9 cellular contexts compared by ENCODE assay signal in genomic region chr6:13397359-13398080, GRCh38.
DNase-seq lines count a peak whose midpoint lies in the region; ATAC-seq and TF ChIP-seq lines count a peak whose summit lies in the region.
"Had no signal": no experiment of that assay in that cellular context is flagged by ENCODE, and none has a peak within 500 bp of the region (broad histone marks: within the 10 kb centered on the region; RNA-seq: fewer than 3 reads in every experiment).

No MANE protein-coding gene starts in this region.

- no peaks in the 10 kb centered on the region for H3K27me3 ChIP-seq in breast epithelium
- H3K27me3 ChIP-seq: BLaER1 treated with 17β-estradiol and CSF1 and Interleukin-3, amounts not matched to agents 10 nM and 100 nM had no signal

- H3K36me3 Mint-ChIP-seq in MCF 10A (ENCODE audit: insufficient read depth, unreplicated experiment) (peaks cover 3% of the 10 kb centered on the region), nephron (ENCODE audit: low read depth) (no peaks in the 10 kb centered on the region)

- H3K27ac ChIP-seq in breast epithelium: no peak overlapping the region
- H3K27ac ChIP-seq: BLaER1 treated with 17β-estradiol and CSF1 and Interleukin-3, amounts not matched to agents 10 nM and 100 nM had no signal

- H3K4me3 Mint-ChIP-seq in MCF 10A (ENCODE audit: unreplicated experiment) (no peak overlapping the region), nephron (no peak overlapping the region)

- POLR2A ChIA-PET in MCF 10A (lab: Yijun Ruan, JAX): interaction anchor here (0.5 to 4.0 kb wide), 9 partner anchors 14 to 365 kb away, joined by 3 to 46 read pairs (median 4); partner anchors contain the start of genes GFOD1, NOL7 and TBC1D7

- H3K27ac Mint-ChIP-seq in MCF 10A (ENCODE audit: low read depth, unreplicated experiment) (peak overlapping the region; percentile 42), nephron (peak overlapping the region in 1 of 3 experiments; percentile 30)

- TF ChIP-seq CTCF in MCF 10A (IDR thresholded peaks at IDR 0.05; ENCODE audit: unreplicated experiment): peak; percentile 16
- no peak for TF ChIP-seq CTCF in breast epithelium (IDR thresholded peaks at IDR 0.05)
- TF ChIP-seq CTCF in nephron (IDR thresholded peaks at IDR 0.05; ENCODE audit: unreplicated experiment in 3 of 3): peak; percentile 18 to 22 (median 21)

- no TSS peak for BruUV-seq in MCF 10A (replicated peaks; lab: Mats Ljungman, UMichigan)

- H3K36me3 ChIP-seq in breast epithelium: no peaks in the 10 kb centered on the region
- H3K36me3 ChIP-seq: BLaER1 treated with 17β-estradiol and CSF1 and Interleukin-3, amounts not matched to agents 10 nM and 100 nM had no signal

- no peaks in the 10 kb centered on the region for H3K4me1 ChIP-seq in breast epithelium

- CTCF ChIA-PET in MCF 10A (lab: Yijun Ruan, JAX): interaction anchor here (0.6 to 2.5 kb wide), 7 partner anchors 10 to 1180 kb away, joined by 3 to 15 read pairs (median 4); no protein-coding TSS in a partner anchor

- intact Hi-C loops in MCF 10A (cut with micrococcal nuclease) (loop anchor here (1.0 kb wide), 1 partner anchor 89 kb away; no protein-coding TSS in a partner anchor), breast epithelium (cut with DNase I; ENCODE audit: low total_unique reads) (no loop called here)

- H3K9me3 Mint-ChIP-seq in MCF 10A (ENCODE audit: unreplicated experiment) (no peaks in the 10 kb centered on the region), nephron (no peaks in the 10 kb centered on the region)

- no peaks in the 10 kb centered on the region for H3K9me3 ChIP-seq in breast epithelium
- H3K9me3 ChIP-seq: BLaER1 treated with 17β-estradiol and CSF1 and Interleukin-3, amounts not matched to agents 10 nM and 100 nM had no signal

- H3K27me3 Mint-ChIP-seq in MCF 10A (ENCODE audit: insufficient read depth, unreplicated experiment) (no peaks in the 10 kb centered on the region), nephron (ENCODE audit: low read depth) (peaks cover 9% of the 10 kb centered on the region)

- DNase-seq in MCF 10A (ENCODE audit: unreplicated experiment) (peak; percentile 35), breast epithelium (ENCODE audit: low spot score in 2 of 2) (no peak), SKM-1 treated with dmso at 0.1 percent for 144 hours (lab: John Stamatoyannopoulos, UW; ENCODE audit: unreplicated experiment) (peak; percentile 41), OCI-M2 (lab: John Stamatoyannopoulos, UW; ENCODE audit: unreplicated experiment) (no peak), NCI-H187 (lab: John Stamatoyannopoulos, UW) (no peak), NCI-H345 (lab: John Stamatoyannopoulos, UW) (no peak)

- no peak overlapping the region for H3K4me3 ChIP-seq in breast epithelium
- H3K4me3 ChIP-seq: BLaER1 treated with 17β-estradiol and CSF1 and Interleukin-3, amounts not matched to agents 10 nM and 100 nM had no signal

- TF ChIP-seq POLR2A in breast epithelium (IDR thresholded peaks at IDR 0.05): no peak

- peaks cover 30% of the 10 kb centered on the region for H3K4me1 Mint-ChIP-seq in MCF 10A (ENCODE audit: insufficient read depth, unreplicated experiment)
- H3K4me1 Mint-ChIP-seq in nephron: peaks cover 16% of the 10 kb centered on the region

- peak; percentile 50 for ATAC-seq in HG03103 (IDR thresholded peaks at IDR 0.05; ENCODE audit: low read depth, unreplicated experiment)

Comparison
In these comparisons a context has a peak if more than half of its experiments do, and no peak if none do; other contexts are left out.
1. DNase-seq: peak in MCF 10A (single experiment) and SKM-1 treated with dmso at 0.1 percent for 144 hours (single experiment); none in breast epithelium (0 of 2), OCI-M2 (single experiment), NCI-H187 (0 of 2) and NCI-H345 (single experiment).
2. CTCF ChIP-seq: peak in MCF 10A (single experiment) and nephron (3 of 3); none in breast epithelium (0 of 3).